Comparison of ENCODE assay signal across 2 cellular contexts in genomic region chr7:104038136-104038535, GRCh38.
A peak's percentile ranks its signal among the peaks of the same experiment; 100 is the strongest.
TF ChIP-seq lines count a peak whose summit lies in the region.

No MANE protein-coding gene starts in this region.

TF ChIP-seq in IMR-90, 13 proteins besides CTCF, POLR2A, EP300 and RAD21:
- TF ChIP-seq MAFK (IDR thresholded peaks at IDR 0.05; ENCODE audit: low read depth, low read length) (0 out of 2 replicates have a peak, but pooled peaks have one; percentile 3), USF2 (IDR thresholded peaks at IDR 0.05; ENCODE audit: low read depth, low read length) (no peak), CEBPB (IDR thresholded peaks at IDR 0.05; ENCODE audit: low read depth, low read length) (no peak), SMC3 (IDR thresholded peaks at IDR 0.05; ENCODE audit: low read depth, low read length) (no peak), MAZ (IDR thresholded peaks at IDR 0.05; ENCODE audit: borderline replicate concordance, low read depth, low read length) (no peak), MXI1 (IDR thresholded peaks at IDR 0.05; ENCODE audit: borderline replicate concordance, low read depth, low read length) (no peak), FOS (IDR thresholded peaks at IDR 0.05; ENCODE audit: low read depth, low read length) (no peak), CHD1 (IDR thresholded peaks at IDR 0.05; ENCODE audit: low read depth, low read length) (no peak)
TF ChIP-seq in IMR-90: peak in this region for 1.

TF ChIP-seq in K562, 482 proteins besides CTCF, POLR2A, EP300 and RAD21 (continued from another document):
- TF ChIP-seq ZNF184 (CRISPR knock-in tag; IDR thresholded peaks at IDR 0.05) (no peak), C11orf30 (IDR thresholded peaks at IDR 0.05; ENCODE audit: low read depth) (0 out of 2 replicates have a peak, but pooled peaks have one; percentile 27), DIDO1 (tag; IDR thresholded peaks at IDR 0.05; ENCODE audit: low read depth) (no peak), ZNF316 (IDR thresholded peaks at IDR 0.05) (peak; percentile 70)
